18 cellular contexts compared by ENCODE assay signal in the genomic region with DNA sequence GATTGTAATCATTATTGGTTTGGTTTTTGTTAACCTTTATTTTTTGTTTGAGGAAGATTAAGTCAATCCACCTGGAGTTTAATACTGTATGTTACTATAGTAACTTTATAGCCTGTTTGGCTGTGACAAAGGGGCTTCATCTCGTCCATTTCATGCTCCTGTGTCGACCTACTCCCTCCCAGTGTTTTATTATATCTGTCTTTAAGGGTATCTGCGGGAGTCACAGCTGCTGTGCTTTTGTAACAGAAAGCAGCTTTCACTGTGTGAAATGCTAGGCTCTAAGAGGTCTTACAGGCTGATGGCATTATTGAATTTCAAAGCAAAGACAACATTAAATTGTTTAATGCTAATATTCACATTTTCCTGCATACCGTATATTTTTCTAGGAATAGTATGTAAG.
DNase-seq lines count a peak whose midpoint lies in the region; ATAC-seq lines count a peak whose summit lies in the region.
"Had no signal": no experiment of that assay in that cellular context is flagged by ENCODE, and none has a peak within 500 bp of the region (broad histone marks: within the 10 kb centered on the region; RNA-seq: fewer than 3 reads in every experiment).

No MANE protein-coding gene starts in this region.

- H2BK15ac ChIP-seq in mesendoderm (replicated peaks; ENCODE audit: low read depth) = no peak overlapping the region

- H3K27ac ChIP-seq in mesendoderm (ENCODE audit: low read depth, low read length) (no peak overlapping the region), aorta (ENCODE audit: low read depth in 1 of 2, low read length in 2 of 2) (no peak overlapping the region)
- H3K27ac ChIP-seq: SK-N-MC had no signal

- DNase-seq in NCI-H1092 (lab: John Stamatoyannopoulos, UW) (peak; percentile 4), NCI-H2081 (lab: John Stamatoyannopoulos, UW) (peak; percentile 54 to 78), NCI-H748 treated with DMSO at 0.1 percent for 48 hours (lab: John Stamatoyannopoulos, UW) (peak; percentile 67), mesendoderm (peak; percentile 13), aorta (no peak), Ammon's horn (ENCODE audit: low spot score) (no peak), HAP-1 (ENCODE audit: low spot score in 2 of 2) (no peak)
- DNase-seq in activated naive CD4-positive, alpha-beta T cell treated with anti-CD3 and anti-CD28 coated beads, Interleukin-2, amount 50 U/mL, for 16 hours = no peak
- DNase-seq: CD4-positive, CD25-positive, alpha-beta regulatory T cell; HCEC 1CT; NCI-H1436 treated with DMSO at 0.1 percent for 48 hours; NCI-H2171 treated with DMSO at 0.1 percent for 48 hours; NCI-H526 treated with DMSO at 0.1 percent for 48 hours; T-helper 1 cell; T1000 had no signal

- H3K27me3 ChIP-seq in mesendoderm (ENCODE audit: insufficient read depth, low read length, poor library complexity) (no peaks in the 10 kb centered on the region), aorta (ENCODE audit: control insufficient read depth in 1 of 2, insufficient read depth in 2 of 2, low read length in 1 of 2) (no peaks in the 10 kb centered on the region), HAP-1 (ENCODE audit: low read depth) (no peaks in the 10 kb centered on the region)

- H2AK5ac ChIP-seq in mesendoderm (ENCODE audit: low read length) = no peak overlapping the region

- no peak overlapping the region for H3K4me2 ChIP-seq in mesendoderm (ENCODE audit: low read length)

- H3K4me3 ChIP-seq in mesendoderm (ENCODE audit: low read length) (no peak overlapping the region), aorta (ENCODE audit: low read length in 2 of 2) (no peak overlapping the region), HAP-1 (no peak overlapping the region)
- H3K4me3 ChIP-seq: SK-N-MC had no signal

- H3K4ac ChIP-seq in mesendoderm (ENCODE audit: low read depth, low read length) = no peak overlapping the region

- no peak overlapping the region for H4K5ac ChIP-seq in mesendoderm (ENCODE audit: low read length)

- in situ Hi-C loops in HAP-1 (cut with MboI; ENCODE audit: low sequenced_read_pairs) = no loop called here

- no peak overlapping the region for H3K23ac ChIP-seq in mesendoderm (ENCODE audit: low read length)

- WGBS in mesendoderm (ENCODE audit: extremely low coverage, insufficient coverage, low lambda C conversion rate) = no CpG with 5 or more reads among the region's 4 CpGs
- 5 to 7% methylated on average over 4 of the region's 4 CpGs for WGBS in aorta, 2 donors

- H3K79me1 ChIP-seq in mesendoderm (ENCODE audit: low read length) = no peaks in the 10 kb centered on the region

- H2BK5ac ChIP-seq in mesendoderm (ENCODE audit: low read length) = no peak overlapping the region

- H3K79me2 ChIP-seq in mesendoderm (ENCODE audit: control insufficient read depth, insufficient read depth, low read length) = no peaks in the 10 kb centered on the region

- H3K9me3 ChIP-seq in aorta (ENCODE audit: control insufficient read depth, low read length) (no peaks in the 10 kb centered on the region), HAP-1 (no peaks in the 10 kb centered on the region)

- no peak overlapping the region for H2BK120ac ChIP-seq in mesendoderm (ENCODE audit: low read depth, low read length)

- ATAC-seq in aorta (ENCODE audit: low FRiP score) = no peak
- ATAC-seq: Panc1, Right ventricle myocardium inferior had no signal

- H3K4me1 ChIP-seq in mesendoderm (ENCODE audit: control insufficient read depth, low read depth, low read length) = no peaks in the 10 kb centered on the region
- H3K4me1 ChIP-seq in aorta (ENCODE audit: control insufficient read depth in 1 of 2, insufficient read depth in 2 of 2, low read length in 2 of 2) = no peaks in the 10 kb centered on the region
- no peaks in the 10 kb centered on the region for H3K4me1 ChIP-seq in HAP-1

- H3K18ac ChIP-seq in mesendoderm (ENCODE audit: low read length) = no peak overlapping the region

- no peak overlapping the region for H4K8ac ChIP-seq in mesendoderm (ENCODE audit: low read depth, low read length)

- H3K36me3 ChIP-seq in mesendoderm (ENCODE audit: control insufficient read depth, insufficient read depth, low read length) (no peaks in the 10 kb centered on the region), aorta (ENCODE audit: control insufficient read depth in 1 of 2, insufficient read depth in 2 of 2, low read length in 1 of 2) (no peaks in the 10 kb centered on the region), HAP-1 (replicated peaks) (no peaks in the 10 kb centered on the region)

- H3K56ac ChIP-seq in mesendoderm (ENCODE audit: low read length) = no peak overlapping the region

- no peak overlapping the region for H3K9ac ChIP-seq in mesendoderm (ENCODE audit: low read length)

- intact Hi-C loops in aorta (cut with DNase I) = no loop called here

Comparison
In these comparisons a context has a peak if more than half of its experiments do, and no peak if none do; other contexts are left out.
1. DNase-seq: peak in NCI-H1092 (single experiment), NCI-H2081 (2 of 2), NCI-H748 treated with DMSO at 0.1 percent for 48 hours (single experiment) and mesendoderm (single experiment); none in aorta (0 of 2), Ammon's horn (single experiment), HAP-1 (0 of 2) and activated naive CD4-positive, alpha-beta T cell treated with anti-CD3 and anti-CD28 coated beads, Interleukin-2, amount 50 U/mL, for 16 hours (single experiment).